In genomic region chr20:38623061-38623460, GRCh38 we compare ENCODE assay signal across 1 cellular context.
TF ChIP-seq lines count a peak whose summit lies in the region.

No MANE protein-coding gene starts in this region.

TF ChIP-seq in K562, 482 proteins besides CTCF, POLR2A, EP300 and RAD21:
- TF ChIP-seq PRDM10 (IDR thresholded peaks at IDR 0.05; ENCODE audit: partially characterized antibody) (peak; percentile 19), TCFL5 (CRISPR knock-in tag; conservative IDR thresholded peaks at IDR 0.05) (no peak), SMARCE1 (IDR thresholded peaks at IDR 0.05) (no peak)
TF ChIP-seq in K562: peak in this region for 1.
